In the genomic region with DNA sequence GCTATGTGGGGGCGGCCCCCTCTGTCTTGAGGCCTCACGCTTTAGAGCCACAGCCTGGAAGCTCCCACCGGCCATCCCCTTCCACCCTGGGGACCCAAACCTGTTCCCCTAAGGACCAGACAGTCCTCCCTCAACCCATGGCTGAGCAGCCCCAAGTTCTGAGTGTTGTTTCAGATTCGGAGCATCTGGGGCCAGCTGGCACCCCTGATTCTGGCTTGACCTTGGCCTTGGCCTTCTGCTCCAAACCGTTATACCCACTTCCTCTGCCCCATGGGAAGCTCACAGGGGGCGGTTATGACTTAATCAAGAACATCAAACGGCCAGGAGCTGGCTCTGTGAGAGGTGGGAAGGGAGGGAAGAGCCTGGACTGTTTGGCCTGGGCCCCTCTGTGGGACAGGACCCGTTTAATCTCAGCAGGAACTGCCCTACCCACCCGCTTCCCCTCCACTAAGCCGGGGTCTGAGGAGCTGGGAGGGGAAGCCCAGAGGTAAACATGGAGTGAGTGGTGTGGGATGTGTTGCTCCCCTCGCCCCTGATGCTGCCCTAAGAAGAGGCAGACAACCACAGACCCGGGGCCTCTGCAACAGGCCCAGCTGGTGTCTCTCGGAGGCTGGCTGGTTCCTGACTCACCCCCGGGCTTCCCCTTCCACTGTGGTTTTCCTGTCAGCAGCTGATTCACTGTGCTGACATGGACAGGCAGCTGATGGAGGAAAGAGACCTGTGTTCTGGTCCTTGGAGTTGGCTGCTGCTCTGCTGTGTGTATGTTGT, we compare ENCODE assay signal across 8 cellular contexts. TPM values are rescaled to one million over a fixed set of nuclear protein-coding genes. Genes with fewer than 3 reads are reported as not detected.
DNase-seq lines count a peak whose midpoint lies in the region; ATAC-seq and TF ChIP-seq lines count a peak whose summit lies in the region.

No MANE protein-coding gene starts in this region.

- BruUV-seq in A673 (replicated peaks; lab: Mats Ljungman, UMichigan): no TSS peak

- H3K9me3 Mint-ChIP-seq in T-helper 1 cell treated with Interleukin-12 subunit alpha and Interleukin-12 subunit beta and Interleukin-4 antibody, amounts not matched to agents 30 μg/mL and 1 μg/mL, for 36 hours: no peaks in the 10 kb centered on the region
- no peaks in the 10 kb centered on the region for H3K9me3 Mint-ChIP-seq in immature natural killer cell

- peaks cover 25% of the 10 kb centered on the region for H3K4me1 ChIP-seq in A673 (ENCODE audit: insufficient read depth, low read length, poor library complexity, severe bottlenecking)

- H3K9me3 ChIP-seq in A673 (ENCODE audit: low read depth, low read length, poor library complexity, severe bottlenecking): no peaks in the 10 kb centered on the region

- no peaks in the 10 kb centered on the region for H3K27me3 ChIP-seq in A673 (replicated peaks; ENCODE audit: insufficient read depth, low read depth, low read length, poor library complexity)

- DNase-seq in A673 (ENCODE audit: low spot score) (peak; percentile 60), amniotic stem cell (lab: John Stamatoyannopoulos, UW) (peak; percentile 72), immature natural killer cell (peak; percentile 69 to 78 (median 71)), NCI-H510A treated with DMSO at 0.1 percent for 48 hours (lab: John Stamatoyannopoulos, UW) (no peak)
- DNase-seq in stimulated activated CD4-positive, alpha-beta T cell treated with anti-CD3 and anti-CD28 coated beads, Interleukin-2, amount 100 ng/mL, for 4 hours (ENCODE audit: low read depth): peak; percentile 90

- H3K4me3 ChIP-seq in A673 (ENCODE audit: low read depth, low read length, poor library complexity, severe bottlenecking): no peak overlapping the region

- intact Hi-C loops in A673 (cut with micrococcal nuclease; ENCODE audit: unreplicated experiment): no loop called here

- peak overlapping the region; percentile 87 for H3K27ac Mint-ChIP-seq in T-helper 1 cell treated with Interleukin-12 subunit alpha and Interleukin-12 subunit beta and Interleukin-4 antibody, amounts not matched to agents 30 μg/mL and 1 μg/mL, for 36 hours
- peak overlapping the region; percentile 26 to 93 (median 66) for H3K27ac Mint-ChIP-seq in immature natural killer cell

- no peaks in the 10 kb centered on the region for H3K27me3 Mint-ChIP-seq in T-helper 1 cell treated with Interleukin-12 subunit alpha and Interleukin-12 subunit beta and Interleukin-4 antibody, amounts not matched to agents 30 μg/mL and 1 μg/mL, for 36 hours (ENCODE audit: low read depth)
- H3K27me3 Mint-ChIP-seq in immature natural killer cell (ENCODE audit: low read depth in 3 of 3): peaks cover 3 to 11% (median 3%) of the 10 kb centered on the region in 3 donors

- ATAC-seq in GM19043 (IDR thresholded peaks at IDR 0.05; ENCODE audit: low read depth, unreplicated experiment) (peak; percentile 34), HG03342 (IDR thresholded peaks at IDR 0.05; ENCODE audit: unreplicated experiment) (peak; percentile 41)

- no peak overlapping the region for H3K27ac ChIP-seq in A673 (ENCODE audit: low read depth, low read length, poor library complexity, severe bottlenecking)

- TF ChIP-seq CTCF in A673 (conservative IDR thresholded peaks at IDR 0.05; ENCODE audit: low read depth, low read length): no peak

- H3K36me3 ChIP-seq in A673 (ENCODE audit: insufficient read depth, low read length, poor library complexity, severe bottlenecking): no peaks in the 10 kb centered on the region

- H3K4me1 Mint-ChIP-seq in T-helper 1 cell treated with Interleukin-12 subunit alpha and Interleukin-12 subunit beta and Interleukin-4 antibody, amounts not matched to agents 30 μg/mL and 1 μg/mL, for 36 hours (ENCODE audit: low read depth): peaks cover 65% of the 10 kb centered on the region
- H3K4me1 Mint-ChIP-seq in immature natural killer cell: peaks cover 42 to 63% of the 10 kb centered on the region in 2 donors

- POLR2A ChIA-PET in A673 (lab: Charles Lee; ENCODE audit: low non-redundant PET): no interaction called here

- H3K36me3 Mint-ChIP-seq in T-helper 1 cell treated with Interleukin-12 subunit alpha and Interleukin-12 subunit beta and Interleukin-4 antibody, amounts not matched to agents 30 μg/mL and 1 μg/mL, for 36 hours (ENCODE audit: low read depth): peaks cover 52% of the 10 kb centered on the region
- H3K36me3 Mint-ChIP-seq in immature natural killer cell: no peaks in the 10 kb centered on the region

- CTCF ChIA-PET in A673 (lab: Charles Lee): no interaction called here

- H3K4me3 Mint-ChIP-seq in T-helper 1 cell treated with Interleukin-12 subunit alpha and Interleukin-12 subunit beta and Interleukin-4 antibody, amounts not matched to agents 30 μg/mL and 1 μg/mL, for 36 hours: peak overlapping the region; percentile 91
- H3K4me3 Mint-ChIP-seq in immature natural killer cell: peak overlapping the region; percentile 16 to 47 (median 36)

RNA-seq across cellular contexts. Expression of a gene that starts 3.4 kb away (rescaled TPM):
- 8.2 and 16.0 TPM in 2 replicates for total RNA-seq in A673 (2021)
- 10 to 100 TPM in 2 of 3 donors, 1 to 10 TPM in 1; 9.7 to 15.7 (median 10.7) TPM for polyA plus RNA-seq in immature natural killer cell
